ENCODE assay signal across 12 cellular contexts in the genomic region with DNA sequence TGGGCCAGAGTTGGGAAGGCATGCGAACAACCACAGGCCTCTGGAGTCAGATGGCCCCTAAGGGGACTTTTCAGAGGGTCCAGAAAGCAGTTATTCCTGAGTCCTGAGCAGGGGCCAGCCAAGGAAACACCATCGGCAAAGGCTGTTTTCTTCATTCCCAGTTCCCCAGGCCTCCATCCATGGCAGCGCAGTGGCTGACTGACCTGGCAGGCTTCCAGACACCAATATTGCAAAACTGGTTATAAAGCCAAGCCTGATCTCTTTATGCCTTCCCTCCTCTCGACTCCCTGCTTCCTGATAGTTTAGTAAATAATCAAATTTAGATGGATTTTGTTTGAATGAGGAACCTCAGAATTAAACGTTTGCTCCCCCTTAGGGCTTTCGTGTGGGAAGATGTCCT.
A peak's percentile ranks its signal among the peaks of the same experiment; 100 is the strongest.
DNase-seq lines count a peak whose midpoint lies in the region; ATAC-seq and TF ChIP-seq lines count a peak whose summit lies in the region.
"Had no signal": no experiment of that assay in that cellular context is flagged by ENCODE, and none has a peak within 500 bp of the region (broad histone marks: within the 10 kb centered on the region; RNA-seq: fewer than 3 reads in every experiment).

No MANE protein-coding gene starts in this region.

- no peak overlapping the region for H3K27ac Mint-ChIP-seq in activated T-cell treated with anti-CD3 and anti-CD28 coated beads, Interleukin-2, amount 50 U/mL, for 72 hours
- H3K27ac Mint-ChIP-seq: activated naive CD4-positive, alpha-beta T cell treated with anti-CD3 and anti-CD28 coated beads, Interleukin-2, amount 50 U/mL, for 72 hours had no signal

- H3K9me3 Mint-ChIP-seq in activated T-cell treated with anti-CD3 and anti-CD28 coated beads, Interleukin-2, amount 50 U/mL, for 72 hours, result no peaks in the 10 kb centered on the region
- H3K9me3 Mint-ChIP-seq: activated naive CD4-positive, alpha-beta T cell treated with anti-CD3 and anti-CD28 coated beads, Interleukin-2, amount 50 U/mL, for 72 hours had no signal

- TF ChIP-seq CTCF in suprapubic skin (IDR thresholded peaks at IDR 0.05), result no peak

- H3K4me2 ChIP-seq in BLaER1, result peak overlapping the region; percentile 43

- H3K4me1 ChIP-seq in BLaER1 (peaks cover 29% of the 10 kb centered on the region), suprapubic skin (peaks cover 3% of the 10 kb centered on the region)

- H3K36me3 ChIP-seq in BLaER1 (no peaks in the 10 kb centered on the region), suprapubic skin (no peaks in the 10 kb centered on the region)

- peaks cover 7% of the 10 kb centered on the region for H3K9me3 ChIP-seq in BLaER1
- no peaks in the 10 kb centered on the region for H3K9me3 ChIP-seq in suprapubic skin

- no peak overlapping the region for H3K4me3 Mint-ChIP-seq in activated T-cell treated with anti-CD3 and anti-CD28 coated beads, Interleukin-2, amount 50 U/mL, for 72 hours

- TF ChIP-seq POLR2A in suprapubic skin (IDR thresholded peaks at IDR 0.05), result no peak

- in situ Hi-C loops in T47D (cut with HindIII; ENCODE audit: low pct_unique_long_range_greater_than_20kb, low sequenced_read_pairs), result no loop called here

- peaks cover 0 to 2% of the 10 kb centered on the region in 2 donors for H3K36me3 Mint-ChIP-seq in activated T-cell treated with anti-CD3 and anti-CD28 coated beads, Interleukin-2, amount 50 U/mL, for 72 hours (ENCODE audit: insufficient read depth in 2 of 2)
- H3K36me3 Mint-ChIP-seq: activated naive CD4-positive, alpha-beta T cell treated with anti-CD3 and anti-CD28 coated beads, Interleukin-2, amount 50 U/mL, for 72 hours had no signal

- H3K4me3 ChIP-seq in BLaER1, result no peak overlapping the region
- no peak overlapping the region for H3K4me3 ChIP-seq in suprapubic skin

- H3K27me3 Mint-ChIP-seq in activated T-cell treated with anti-CD3 and anti-CD28 coated beads, Interleukin-2, amount 50 U/mL, for 72 hours (ENCODE audit: low read depth), result peaks cover 12% of the 10 kb centered on the region

- no peaks in the 10 kb centered on the region for H4K20me1 ChIP-seq in BLaER1

- WGBS in suprapubic skin, result 32% methylated on average over 5 of the region's 6 CpGs

- no peaks in the 10 kb centered on the region for H3K4me1 Mint-ChIP-seq in activated T-cell treated with anti-CD3 and anti-CD28 coated beads, Interleukin-2, amount 50 U/mL, for 72 hours (ENCODE audit: low read depth)

- no peak for ATAC-seq in HG03342 (IDR thresholded peaks at IDR 0.05; ENCODE audit: unreplicated experiment)
- ATAC-seq in activated T-cell treated with anti-CD3 and anti-CD28 coated beads, Interleukin-2, amount 50 U/mL, for 72 hours (replicated peaks in 1 of 2), result no peak
- no peak for ATAC-seq in HG03520 (IDR thresholded peaks at IDR 0.05; ENCODE audit: unreplicated experiment)
- ATAC-seq: activated naive CD4-positive, alpha-beta T cell treated with anti-CD3 and anti-CD28 coated beads, Interleukin-2, amount 50 U/mL, for 72 hours had no signal

- DNase-seq in NCI-H1105 treated with DMSO at 0.1 percent for 48 hours (lab: John Stamatoyannopoulos, UW), result peak; percentile 64
- DNase-seq in T47D (ENCODE audit: low read depth in 1 of 2, low spot score in 1 of 2), result peak; percentile 8 to 55
- DNase-seq in midbrain (lab: John Stamatoyannopoulos, UW), result peak; percentile 24
- DNase-seq in suprapubic skin (ENCODE audit: low spot score in 2 of 2), result no peak
- DNase-seq in activated T-cell treated with anti-CD3 and anti-CD28 coated beads, Interleukin-2, amount 50 U/mL, for 72 hours, result no peak
- DNase-seq: erythroblast, Karpas-422, T-helper 2 cell had no signal

- TF ChIP-seq EP300 in suprapubic skin (IDR thresholded peaks at IDR 0.05), result no peak

- H3K27me3 ChIP-seq in BLaER1, result no peaks in the 10 kb centered on the region
- H3K27me3 ChIP-seq in suprapubic skin, result peaks cover 3% of the 10 kb centered on the region

- H3K27ac ChIP-seq in BLaER1, result no peak overlapping the region
- H3K27ac ChIP-seq in suprapubic skin, result no peak overlapping the region

- H3K9ac ChIP-seq in BLaER1, result no peak overlapping the region

Comparison
In these comparisons a context has a peak if more than half of its experiments do, and no peak if none do; other contexts are left out.
1. DNase-seq: peak in NCI-H1105 treated with DMSO at 0.1 percent for 48 hours (single experiment), T47D (2 of 2) and midbrain (single experiment); none in suprapubic skin (0 of 2) and activated T-cell treated with anti-CD3 and anti-CD28 coated beads, Interleukin-2, amount 50 U/mL, for 72 hours (0 of 2).